In genomic region chr3:54139630-54140029, GRCh38 we compare ENCODE assay signal across 25 cellular contexts. TPM values are rescaled to one million over a fixed set of nuclear protein-coding genes. Genes with fewer than 3 reads are reported as not detected.
DNase-seq lines count a peak whose midpoint lies in the region; ATAC-seq, FAIRE-seq and TF ChIP-seq lines count a peak whose summit lies in the region.
"Had no signal": no experiment of that assay in that cellular context is flagged by ENCODE, and none has a peak within 500 bp of the region (broad histone marks: within the 10 kb centered on the region; RNA-seq: fewer than 3 reads in every experiment).

No MANE protein-coding gene starts in this region.

- H3K27ac ChIP-seq in CD8-positive, alpha-beta T cell (ENCODE audit: low read depth, low read length), result no peak overlapping the region
- H3K27ac ChIP-seq: SJSA1 had no signal

- DNase-seq in NCI-H2196 (lab: John Stamatoyannopoulos, UW; ENCODE audit: unreplicated experiment), result peak; percentile 0
- no peak for DNase-seq in NCI-H2196 treated with DMSO at 0.1 percent for 48 hours (lab: John Stamatoyannopoulos, UW; ENCODE audit: unreplicated experiment)
- DNase-seq in NCI-H1436 treated with DMSO at 0.1 percent for 48 hours (lab: John Stamatoyannopoulos, UW), result peak; percentile 51
- DNase-seq in NCI-H748 treated with DMSO at 0.1 percent for 48 hours (lab: John Stamatoyannopoulos, UW), result peak; percentile 11
- no peak for DNase-seq in CD8-positive, alpha-beta T cell
- DNase-seq in GM19239 (ENCODE audit: insufficient read length, low spot score), result no peak
- no peak for DNase-seq in GM12891 (ENCODE audit: insufficient read length, low spot score)
- DNase-seq: C1 segment of cervical spinal cord; CD4-positive, alpha-beta memory T cell; DMS153; NCI-H1048; NCI-H1694; NCI-H2029 treated with DMSO at 0.1 percent for 48 hours; NCI-H2227 treated with DMSO at 0.1 percent for 48 hours; NCI-H510A; NCI-H774; Right ventricle myocardium superior; RPMI8226; T-helper 2 cell had no signal

- no peaks in the 10 kb centered on the region for H3K36me3 Mint-ChIP-seq in CD8-positive, alpha-beta T cell
- H3K36me3 Mint-ChIP-seq: CD4-positive, alpha-beta memory T cell had no signal

- no peaks in the 10 kb centered on the region for H3K36me3 ChIP-seq in CD8-positive, alpha-beta T cell (ENCODE audit: insufficient read depth, low read length)
- H3K36me3 ChIP-seq: SJSA1 had no signal

- CTCF ChIA-PET in CD8-positive, alpha-beta T cell (lab: Charles Lee), result no interaction called here

- no peak overlapping the region for H3K27ac Mint-ChIP-seq in CD8-positive, alpha-beta T cell
- H3K27ac Mint-ChIP-seq: CD4-positive, alpha-beta memory T cell had no signal

- no peaks in the 10 kb centered on the region for H3K4me1 Mint-ChIP-seq in CD8-positive, alpha-beta T cell (ENCODE audit: low read depth)
- H3K4me1 Mint-ChIP-seq: CD4-positive, alpha-beta memory T cell had no signal

- no peak for FAIRE-seq in GM19239 (lab: Jason Lieb, UNC)
- no peak for FAIRE-seq in GM12891 (lab: Jason Lieb, UNC)

- intact Hi-C loops in CD8-positive, alpha-beta T cell (cut with DNase I, micrococcal nuclease), result no loop called here

- no peaks in the 10 kb centered on the region for H3K9me3 Mint-ChIP-seq in CD8-positive, alpha-beta T cell

- no peaks in the 10 kb centered on the region for H3K27me3 ChIP-seq in CD8-positive, alpha-beta T cell (ENCODE audit: insufficient read depth, low read length)
- H3K27me3 ChIP-seq: SJSA1 had no signal

- H3K9me3 ChIP-seq in CD8-positive, alpha-beta T cell (ENCODE audit: low read length), result no peaks in the 10 kb centered on the region
- H3K9me3 ChIP-seq: Caco-2, SJSA1 had no signal

- no peak for TF ChIP-seq POLR2A in GM12891 (IDR thresholded peaks at IDR 0.05; ENCODE audit: low read depth, low read length)

- no peaks in the 10 kb centered on the region for H3K27me3 Mint-ChIP-seq in CD8-positive, alpha-beta T cell (ENCODE audit: low read depth)

- H3K4me1 ChIP-seq in CD8-positive, alpha-beta T cell (ENCODE audit: insufficient read depth, low read length), result no peaks in the 10 kb centered on the region
- H3K4me1 ChIP-seq: Caco-2, SJSA1 had no signal

- POLR2A ChIA-PET in CD8-positive, alpha-beta T cell (lab: Charles Lee), result no interaction called here

- ATAC-seq in CD8-positive, alpha-beta T cell, result no peak
- ATAC-seq: HCT116 had no signal

- no peak overlapping the region for H3K4me3 Mint-ChIP-seq in CD8-positive, alpha-beta T cell
- H3K4me3 Mint-ChIP-seq: CD4-positive, alpha-beta memory T cell had no signal

- H3K4me3 ChIP-seq in CD8-positive, alpha-beta T cell (ENCODE audit: low read depth, low read length), result no peak overlapping the region
- H3K4me3 ChIP-seq: SJSA1 had no signal

- TF ChIP-seq CTCF in CD8-positive, alpha-beta T cell (IDR thresholded peaks at IDR 0.05), result no peak

TF ChIP-seq in GM12891, 5 proteins besides CTCF, POLR2A, EP300 and RAD21:
- TF ChIP-seq POLR2AphosphoS5 (IDR thresholded peaks at IDR 0.05; ENCODE audit: low read depth, low read length) (no peak), TAF1 (IDR thresholded peaks at IDR 0.05; ENCODE audit: low read depth, low read length) (no peak), SPI1 (IDR thresholded peaks at IDR 0.05; ENCODE audit: low read depth, low read length) (no peak), PAX5 (IDR thresholded peaks at IDR 0.05; ENCODE audit: insufficient read depth, low read length, severe bottlenecking) (no peak), POU2F2 (IDR thresholded peaks at IDR 0.05; ENCODE audit: low read depth, low read length) (no peak)

RNA-seq across cellular contexts. Expression of gene CACNA2D3, which starts 17.3 kb away (rescaled TPM):
- total RNA-seq in CD8-positive, alpha-beta T cell, result not detected
- not detected for polyA plus RNA-seq in GM12891 (2012; ENCODE audit: low read depth, missing spikeins)
- total RNA-seq: A673; Caco-2; CD4-positive, alpha-beta memory T cell; G401; HT-29; SJSA1 had no signal
- polyA plus RNA-seq: CD4-positive, alpha-beta memory T cell had no signal

Comparison
In these comparisons a context has a peak if more than half of its experiments do, and no peak if none do; other contexts are left out.
1. DNase-seq: peak in NCI-H2196 (single experiment), NCI-H1436 treated with DMSO at 0.1 percent for 48 hours (single experiment) and NCI-H748 treated with DMSO at 0.1 percent for 48 hours (single experiment); none in NCI-H2196 treated with DMSO at 0.1 percent for 48 hours (single experiment), CD8-positive, alpha-beta T cell (0 of 7), GM19239 (single experiment) and GM12891 (single experiment).